In the genomic region with DNA sequence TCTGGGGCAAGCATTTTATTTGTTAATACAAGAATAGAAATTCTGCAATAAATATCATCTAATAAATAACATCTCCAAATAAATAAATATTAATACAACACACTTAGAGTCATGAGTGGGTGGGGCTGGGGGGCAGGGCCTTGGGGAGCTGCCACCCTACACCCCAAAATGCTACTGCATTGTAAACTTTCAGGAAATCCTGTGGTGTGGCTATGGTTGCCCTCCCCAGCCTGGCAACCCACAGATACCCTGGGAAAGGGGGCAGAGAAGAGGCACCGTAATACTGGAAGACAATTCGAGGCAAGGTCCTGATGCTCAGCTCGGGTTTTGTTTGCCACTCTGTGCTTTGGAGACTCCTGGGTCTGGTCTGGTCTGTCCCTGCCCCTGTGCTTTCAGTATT, we compare ENCODE assay signal across 12 cellular contexts. TPM values are rescaled to one million over a fixed set of nuclear protein-coding genes. Genes with fewer than 3 reads are reported as not detected.
"Had no signal": no experiment of that assay in that cellular context is flagged by ENCODE, and none has a peak within 500 bp of the region (broad histone marks: within the 10 kb centered on the region; RNA-seq: fewer than 3 reads in every experiment).

No MANE protein-coding gene starts in this region.

- DNase-seq: activated CD4-positive, alpha-beta T cell treated with anti-CD3 and anti-CD28 coated beads for 36 hours; activated CD8-positive, alpha-beta T cell treated with anti-CD3 and anti-CD28 coated beads, Interleukin-2, amount 10 ng/mL, durations not matched to agents 7 days and 5 days; activated naive CD4-positive, alpha-beta T cell treated with anti-CD3 and anti-CD28 coated beads for 36 hours; effector memory CD4-positive, alpha-beta T cell; left ventricle myocardium superior; small intestine; substantia nigra; T-helper 9 cell; trophoblast cell had no signal

- H3K27ac ChIP-seq: coronary artery had no signal

- H3K27ac Mint-ChIP-seq: activated CD4-positive, alpha-beta T cell treated with anti-CD3 and anti-CD28 coated beads for 36 hours; activated CD8-positive, alpha-beta T cell treated with anti-CD3 and anti-CD28 coated beads, Interleukin-2, amount 10 ng/mL, durations not matched to agents 7 days and 5 days; activated naive CD4-positive, alpha-beta T cell treated with anti-CD3 and anti-CD28 coated beads for 36 hours had no signal

- ATAC-seq: activated CD4-positive, alpha-beta T cell treated with anti-CD3 and anti-CD28 coated beads for 36 hours; activated CD8-positive, alpha-beta T cell treated with anti-CD3 and anti-CD28 coated beads, Interleukin-2, amount 10 ng/mL, durations not matched to agents 7 days and 5 days; gastroesophageal sphincter; left ventricle myocardium superior; right cardiac atrium had no signal

- H3K9me3 ChIP-seq: gastroesophageal sphincter had no signal

- H3K4me3 Mint-ChIP-seq: activated CD4-positive, alpha-beta T cell treated with anti-CD3 and anti-CD28 coated beads for 36 hours; activated CD8-positive, alpha-beta T cell treated with anti-CD3 and anti-CD28 coated beads, Interleukin-2, amount 10 ng/mL, durations not matched to agents 7 days and 5 days; activated naive CD4-positive, alpha-beta T cell treated with anti-CD3 and anti-CD28 coated beads for 36 hours had no signal

- H3K27me3 ChIP-seq: gastroesophageal sphincter had no signal

- H3K4me3 ChIP-seq: coronary artery, gastroesophageal sphincter had no signal

- H3K9me3 Mint-ChIP-seq: activated naive CD4-positive, alpha-beta T cell treated with anti-CD3 and anti-CD28 coated beads for 36 hours had no signal

RNA-seq across cellular contexts. Expression of gene CLCF1, which starts 9.2 kb away (rescaled TPM):
- total RNA-seq: activated naive CD4-positive, alpha-beta T cell treated with anti-CD3 and anti-CD28 coated beads for 36 hours had no signal
